Comparison of ENCODE assay signal across 25 cellular contexts in the genomic region with DNA sequence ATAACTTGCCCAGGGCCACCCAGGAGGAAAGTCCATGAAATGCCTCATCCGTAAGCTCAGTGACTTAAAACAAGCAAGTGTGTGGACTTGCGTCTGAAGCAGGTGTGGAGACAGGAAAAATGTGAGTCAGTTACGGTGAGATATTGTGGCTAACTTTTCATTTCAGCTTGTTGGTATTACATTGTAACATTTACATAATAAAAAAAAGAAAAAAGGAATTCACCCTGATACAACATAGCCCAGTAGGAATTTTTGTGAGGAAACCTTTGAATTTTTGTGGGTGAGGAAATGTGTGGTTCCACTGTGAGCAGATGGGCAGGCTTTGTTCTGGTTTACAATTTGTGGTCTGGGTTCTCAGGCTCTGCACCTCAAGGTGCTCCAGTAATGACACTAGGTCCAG. TPM values are rescaled to one million over a fixed set of nuclear protein-coding genes. Genes with fewer than 3 reads are reported as not detected.
DNase-seq lines count a peak whose midpoint lies in the region; ATAC-seq and TF ChIP-seq lines count a peak whose summit lies in the region.
"Had no signal": no experiment of that assay in that cellular context is flagged by ENCODE, and none has a peak within 500 bp of the region (broad histone marks: within the 10 kb centered on the region; RNA-seq: fewer than 3 reads in every experiment).

No MANE protein-coding gene starts in this region.

- peaks cover 13% of the 10 kb centered on the region for H3K36me3 Mint-ChIP-seq in osteocyte (ENCODE audit: unreplicated experiment)
- H3K36me3 Mint-ChIP-seq in stimulated activated memory B cell treated with anti-CD40 and anti-IgM and Interleukin-4, amounts not matched to agents 10 μg/mL and 1 μg/mL and 100 μg/mL, for 72 hours, result peaks cover 17% of the 10 kb centered on the region

- peaks cover 51% of the 10 kb centered on the region for H3K4me1 Mint-ChIP-seq in osteocyte (ENCODE audit: unreplicated experiment)
- no peaks in the 10 kb centered on the region for H3K4me1 Mint-ChIP-seq in stimulated activated memory B cell treated with anti-CD40 and anti-IgM and Interleukin-4, amounts not matched to agents 10 μg/mL and 1 μg/mL and 100 μg/mL, for 72 hours

- ATAC-seq in foreskin keratinocyte, result peak; percentile 77
- ATAC-seq in GM21786 (IDR thresholded peaks at IDR 0.05; ENCODE audit: unreplicated experiment), result no peak
- ATAC-seq in stimulated activated memory B cell treated with anti-CD40 and anti-IgM and Interleukin-4, amounts not matched to agents 10 μg/mL and 1 μg/mL and 100 μg/mL, for 72 hours, result no peak
- ATAC-seq: activated CD8-positive, alpha-beta memory T cell treated with anti-CD3 and anti-CD28 coated beads, Interleukin-2, amount 10 ng/mL, durations not matched to agents 7 days and 5 days; HepG2; left cardiac atrium had no signal

- H3K27me3 ChIP-seq in adipocyte (replicated peaks; ENCODE audit: control insufficient read depth, insufficient read depth, low read length) (peaks cover 46% of the 10 kb centered on the region), foreskin keratinocyte (peaks cover 5% of the 10 kb centered on the region), ascending aorta (no peaks in the 10 kb centered on the region)
- H3K27me3 ChIP-seq: cardiac muscle cell, tibial nerve had no signal

- H3K9me3 ChIP-seq in adipocyte (ENCODE audit: control insufficient read depth, low read length), result no peaks in the 10 kb centered on the region
- H3K9me3 ChIP-seq in ascending aorta, result no peaks in the 10 kb centered on the region
- H3K9me3 ChIP-seq: tibial nerve had no signal

- H3K4me1 ChIP-seq in adipocyte (ENCODE audit: control insufficient read depth, insufficient read depth, low read length), result peaks cover 4% of the 10 kb centered on the region
- H3K4me1 ChIP-seq in foreskin keratinocyte, result peaks cover 7% of the 10 kb centered on the region
- H3K4me1 ChIP-seq in ascending aorta, result no peaks in the 10 kb centered on the region

- H3K9ac ChIP-seq in adipocyte (ENCODE audit: low read length), result no peak overlapping the region

- TF ChIP-seq CTCF in foreskin keratinocyte (conservative IDR thresholded peaks at IDR 0.05) (no peak), osteocyte (IDR thresholded peaks at IDR 0.05) (no peak), ascending aorta (IDR thresholded peaks at IDR 0.05) (no peak)

- peak; percentile 65 for DNase-seq in EL
- peak; percentile 70 for DNase-seq in adipocyte (ENCODE audit: low read depth)
- peak; percentile 89 to 91 for DNase-seq in foreskin keratinocyte
- no peak for DNase-seq in osteocyte (ENCODE audit: extremely low spot score, unreplicated experiment)
- DNase-seq in ascending aorta (ENCODE audit: low spot score in 2 of 2), result no peak
- no peak for DNase-seq in occipital lobe (lab: John Stamatoyannopoulos, UW)
- DNase-seq: activated CD4-positive, alpha-beta T cell treated with anti-CD3 and anti-CD28 coated beads for 48 hours; activated CD8-positive, alpha-beta memory T cell treated with anti-CD3 and anti-CD28 coated beads, Interleukin-2, amount 10 ng/mL, durations not matched to agents 7 days and 5 days; DND-41; left cardiac atrium; mesendoderm; NCI-H1417 treated with DMSO at 0.1 percent for 48 hours; NCI-H526 treated with DMSO at 0.1 percent for 48 hours; stimulated activated CD4-positive, alpha-beta T cell treated with anti-CD3 and anti-CD28 coated beads, Interleukin-4, amount 100 ng/mL, for 1 hour; SW 1271 had no signal

- no peaks in the 10 kb centered on the region for H3K36me3 ChIP-seq in adipocyte (ENCODE audit: control insufficient read depth, insufficient read depth, low read length, severe bottlenecking)
- peaks cover 0 to under 1% of the 10 kb centered on the region in 2 donors for H3K36me3 ChIP-seq in ascending aorta
- H3K36me3 ChIP-seq: cardiac muscle cell had no signal

- peak overlapping the region; percentile 79 for H3K27ac Mint-ChIP-seq in osteocyte (ENCODE audit: unreplicated experiment)
- no peak overlapping the region for H3K27ac Mint-ChIP-seq in stimulated activated memory B cell treated with anti-CD40 and anti-IgM and Interleukin-4, amounts not matched to agents 10 μg/mL and 1 μg/mL and 100 μg/mL, for 72 hours
- H3K27ac Mint-ChIP-seq: activated CD8-positive, alpha-beta memory T cell treated with anti-CD3 and anti-CD28 coated beads, Interleukin-2, amount 10 ng/mL, durations not matched to agents 7 days and 5 days; activated naive CD8-positive, alpha-beta T cell; stimulated activated naive CD8-positive, alpha-beta T cell treated with anti-CD3 and anti-CD28 coated beads, Interleukin-15, Interleukin-2, amounts not matched to agents 100 ng/mL and 50 ng/mL, for 24 hours had no signal

- intact Hi-C loops in ascending aorta (cut with DNase I), result no loop called here

- H3K4me3 Mint-ChIP-seq in osteocyte (ENCODE audit: unreplicated experiment), result peak overlapping the region; percentile 14
- no peak overlapping the region for H3K4me3 Mint-ChIP-seq in stimulated activated memory B cell treated with anti-CD40 and anti-IgM and Interleukin-4, amounts not matched to agents 10 μg/mL and 1 μg/mL and 100 μg/mL, for 72 hours
- H3K4me3 Mint-ChIP-seq: activated CD8-positive, alpha-beta memory T cell treated with anti-CD3 and anti-CD28 coated beads, Interleukin-2, amount 10 ng/mL, durations not matched to agents 7 days and 5 days; activated naive CD8-positive, alpha-beta T cell; stimulated activated naive CD8-positive, alpha-beta T cell treated with anti-CD3 and anti-CD28 coated beads, Interleukin-15, Interleukin-2, amounts not matched to agents 100 ng/mL and 50 ng/mL, for 24 hours had no signal

- H3K9me3 Mint-ChIP-seq in osteocyte (ENCODE audit: unreplicated experiment), result no peaks in the 10 kb centered on the region
- H3K9me3 Mint-ChIP-seq in stimulated activated memory B cell treated with anti-CD40 and anti-IgM and Interleukin-4, amounts not matched to agents 10 μg/mL and 1 μg/mL and 100 μg/mL, for 72 hours, result no peaks in the 10 kb centered on the region
- H3K9me3 Mint-ChIP-seq: stimulated activated naive CD8-positive, alpha-beta T cell treated with anti-CD3 and anti-CD28 coated beads, Interleukin-15, Interleukin-2, amounts not matched to agents 100 ng/mL and 50 ng/mL, for 24 hours had no signal

- H3K4me3 ChIP-seq in adipocyte (ENCODE audit: low read length) (no peak overlapping the region), ascending aorta (no peak overlapping the region)
- H3K4me3 ChIP-seq: cardiac muscle cell, smooth muscle cell, tibial nerve had no signal

- H3K27me3 Mint-ChIP-seq in osteocyte (ENCODE audit: unreplicated experiment), result no peaks in the 10 kb centered on the region
- no peaks in the 10 kb centered on the region for H3K27me3 Mint-ChIP-seq in stimulated activated memory B cell treated with anti-CD40 and anti-IgM and Interleukin-4, amounts not matched to agents 10 μg/mL and 1 μg/mL and 100 μg/mL, for 72 hours
- H3K27me3 Mint-ChIP-seq: activated CD8-positive, alpha-beta memory T cell treated with anti-CD3 and anti-CD28 coated beads, Interleukin-2, amount 10 ng/mL, durations not matched to agents 7 days and 5 days; activated naive CD8-positive, alpha-beta T cell; stimulated activated naive CD8-positive, alpha-beta T cell treated with anti-CD3 and anti-CD28 coated beads, Interleukin-15, Interleukin-2, amounts not matched to agents 100 ng/mL and 50 ng/mL, for 24 hours had no signal

- H3K27ac ChIP-seq in foreskin keratinocyte (no peak overlapping the region), ascending aorta (no peak overlapping the region)
- H3K27ac ChIP-seq: cardiac muscle cell, tibial nerve had no signal

RNA-seq across cellular contexts. Expression of gene LYPD6B, which starts 33.7 kb away (rescaled TPM):
- total RNA-seq in foreskin keratinocyte, result 5.2 and 7.7 TPM in 2 replicates
- polyA plus RNA-seq in foreskin keratinocyte, result 5.8 and 8.8 TPM in 2 replicates
- 13.5 and 14.5 TPM in 2 replicates for total RNA-seq in osteocyte
- not detected for total RNA-seq in ascending aorta
- 12.5 TPM for total RNA-seq in occipital lobe
- total RNA-seq: activated CD8-positive, alpha-beta memory T cell treated with anti-CD3 and anti-CD28 coated beads, Interleukin-2, amount 10 ng/mL, durations not matched to agents 7 days and 5 days; dermis microvascular lymphatic vessel endothelial cell; HepG2; left cardiac atrium; pulmonary artery endothelial cell; tibial nerve had no signal
- polyA plus RNA-seq: HepG2 had no signal

Comparison
In these comparisons a context has a peak if more than half of its experiments do, and no peak if none do; other contexts are left out.
1. DNase-seq: peak in EL (single experiment), adipocyte (single experiment) and foreskin keratinocyte (2 of 2); none in osteocyte (single experiment), ascending aorta (0 of 2) and occipital lobe (single experiment).